In genomic region chr7:156056548-156056947, GRCh38 we compare ENCODE assay signal across 30 cellular contexts.
"Had no signal": no experiment of that assay in that cellular context is flagged by ENCODE, and none has a peak within 500 bp of the region (broad histone marks: within the 10 kb centered on the region; RNA-seq: fewer than 3 reads in every experiment).

No MANE protein-coding gene starts in this region.

- H3K27me3 ChIP-seq: brain microvascular endothelial cell had no signal

- H3K4me3 ChIP-seq: coronary artery, dorsolateral prefrontal cortex had no signal

- H3K4me3 Mint-ChIP-seq: activated B cell treated with CpG ODN at 0.5 μM for 24 hours; activated CD8-positive, alpha-beta T cell treated with anti-CD3 and anti-CD28 coated beads for 36 hours; activated naive CD8-positive, alpha-beta T cell; activated T-cell treated with anti-CD3 and anti-CD28 coated beads, Interleukin-2, amount 50 U/mL, for 4 hours; activated T-helper 17 cell treated with anti-CD3 and anti-CD28 coated beads, Interleukin-2, amount 50 U/mL, for 72 hours; central memory CD8-positive, alpha-beta T cell; dendritic cell treated with granulocyte-macrophage colony-stimulating factor and Interleukin-4, amounts not matched to agents 40 ng/mL and 50 ng/mL, for 4 days; endodermal cell; T-helper 17 cell; T-helper 2 cell treated with Interferon-gamma antibody and Interleukin-4, amounts not matched to agents 5 μg/mL and 100 μg/mL, for 36 hours had no signal

- H3K27ac ChIP-seq: brain microvascular endothelial cell, coronary artery, dorsolateral prefrontal cortex, WERI-Rb-1 had no signal

- H3K27ac Mint-ChIP-seq: activated B cell treated with CpG ODN at 0.5 μM for 24 hours; activated CD8-positive, alpha-beta T cell treated with anti-CD3 and anti-CD28 coated beads for 36 hours; activated naive CD8-positive, alpha-beta T cell; activated T-helper 17 cell treated with anti-CD3 and anti-CD28 coated beads, Interleukin-2, amount 50 U/mL, for 72 hours; dendritic cell treated with granulocyte-macrophage colony-stimulating factor and Interleukin-4, amounts not matched to agents 40 ng/mL and 50 ng/mL, for 4 days; endodermal cell; T-helper 17 cell; T-helper 2 cell treated with Interferon-gamma antibody and Interleukin-4, amounts not matched to agents 5 μg/mL and 100 μg/mL, for 36 hours had no signal

- H3K4me1 Mint-ChIP-seq: activated B cell treated with CpG ODN at 0.5 μM for 24 hours; activated T-helper 17 cell treated with anti-CD3 and anti-CD28 coated beads, Interleukin-2, amount 50 U/mL, for 72 hours; central memory CD8-positive, alpha-beta T cell; endodermal cell; T-helper 17 cell had no signal

- DNase-seq: activated B cell treated with CpG ODN at 0.5 μM for 24 hours; activated CD4-positive, alpha-beta T cell treated with anti-CD3 and anti-CD28 coated beads for 48 hours; activated CD4-positive, alpha-beta T cell treated with anti-CD3 and anti-CD28 coated beads, Interleukin-2, amount 50 U/mL, for 1 hour; activated CD4-positive, alpha-beta T cell treated with anti-CD3 and anti-CD28 coated beads, Interleukin-2, amount 50 U/mL, for 48 hours; activated CD8-positive, alpha-beta memory T cell treated with anti-CD3 and anti-CD28 coated beads for 24 hours; activated CD8-positive, alpha-beta T cell treated with anti-CD3 and anti-CD28 coated beads for 36 hours; activated effector memory CD4-positive, alpha-beta T cell treated with Interleukin-2 at 50 U/mL for 16 hours; activated gamma-delta T cell treated with Interleukin-2 at 50 U/mL for 16 hours; activated naive CD4-positive, alpha-beta T cell treated with anti-CD3 and anti-CD28 coated beads, Interleukin-2, amount 50 U/mL, for 16 hours; activated naive CD4-positive, alpha-beta T cell treated with Interleukin-2 at 50 U/mL for 16 hours; activated T-cell treated with anti-CD3 and anti-CD28 coated beads, Interleukin-2, amount 50 U/mL, for 4 hours; amniotic stem cell; anterior cingulate cortex; brain microvascular endothelial cell; dorsolateral prefrontal cortex; effector memory CD4-positive, alpha-beta T cell; endodermal cell; foreskin fibroblast; T-helper 1 cell; T-helper 17 cell; T1000; WERI-Rb-1 had no signal

- H3K9me3 Mint-ChIP-seq: activated B cell treated with CpG ODN at 0.5 μM for 24 hours had no signal

- H3K36me3 Mint-ChIP-seq: activated naive CD8-positive, alpha-beta T cell had no signal

- ATAC-seq: activated CD4-positive, CD25-positive, alpha-beta regulatory T cell treated with anti-CD3 and anti-CD28 coated beads, Interleukin-2, amount 50 U/mL, for 24 hours; activated CD8-positive, alpha-beta T cell treated with anti-CD3 and anti-CD28 coated beads for 36 hours; activated T-helper 17 cell treated with anti-CD3 and anti-CD28 coated beads, Interleukin-2, amount 50 U/mL, for 72 hours; esophagus mucosa; T-helper 17 cell had no signal

- H3K27me3 Mint-ChIP-seq: activated B cell treated with CpG ODN at 0.5 μM for 24 hours; activated CD8-positive, alpha-beta T cell treated with anti-CD3 and anti-CD28 coated beads for 36 hours; activated T-helper 17 cell treated with anti-CD3 and anti-CD28 coated beads, Interleukin-2, amount 50 U/mL, for 72 hours; dendritic cell treated with granulocyte-macrophage colony-stimulating factor and Interleukin-4, amounts not matched to agents 40 ng/mL and 50 ng/mL, for 4 days had no signal

- H3K36me3 ChIP-seq: brain microvascular endothelial cell, WERI-Rb-1 had no signal
